Comparison of ENCODE assay signal across 6 cellular contexts in genomic region chr2:101438555-101438954, GRCh38. TPM values are rescaled to one million over a fixed set of nuclear protein-coding genes. Genes with fewer than 3 reads are reported as not detected.
"Had no signal": no experiment of that assay in that cellular context is flagged by ENCODE, and none has a peak within 500 bp of the region (broad histone marks: within the 10 kb centered on the region; RNA-seq: fewer than 3 reads in every experiment).

No MANE protein-coding gene starts in this region.

RNA-seq across cellular contexts. Expression of gene RFX8, which starts 36.4 kb away (rescaled TPM):
- total RNA-seq: K562, M059J, OCI-LY7, Peyer's patch, Right ventricle myocardium superior had no signal

RNA-seq across cellular contexts. Expression of gene CREG2, which starts 51.3 kb away (rescaled TPM):
- total RNA-seq: K562, OCI-LY7, Right ventricle myocardium superior, SJSA1 had no signal
